In the genomic region with DNA sequence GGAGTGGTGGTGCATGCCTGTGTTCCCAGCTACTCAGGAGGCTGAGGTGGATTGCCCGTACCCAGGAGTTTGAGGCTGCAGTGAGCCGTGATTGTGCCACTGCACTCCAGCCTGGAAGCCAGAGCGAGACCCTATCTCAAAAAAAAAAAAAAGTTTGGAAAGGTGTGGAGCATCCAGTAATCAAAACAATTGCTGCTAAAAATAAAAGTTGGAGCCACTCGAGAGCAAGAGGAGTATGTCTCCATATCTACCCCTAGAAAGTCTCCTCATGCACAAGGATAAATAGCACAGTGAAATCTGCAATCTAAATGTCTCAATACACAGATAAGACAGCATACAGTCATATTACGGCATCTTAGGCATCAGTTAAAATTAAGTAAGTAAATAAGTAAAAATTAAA, we compare ENCODE assay signal across 23 cellular contexts.
"Had no signal": no experiment of that assay in that cellular context is flagged by ENCODE, and none has a peak within 500 bp of the region (broad histone marks: within the 10 kb centered on the region; RNA-seq: fewer than 3 reads in every experiment).

No MANE protein-coding gene starts in this region.

- H3K27me3 ChIP-seq: colonic mucosa, esophagus squamous epithelium, gastrocnemius medialis, heart right ventricle, left lung had no signal

- ATAC-seq: effector memory CD8-positive, alpha-beta T cell; esophagus mucosa; gastrocnemius medialis; left cardiac atrium; left lung; lower lobe of right lung; mucosa of descending colon had no signal

- H3K9me3 ChIP-seq: colonic mucosa, esophagus squamous epithelium, gastrocnemius medialis, left lung, lower lobe of right lung, mucosa of descending colon had no signal

- H3K36me3 ChIP-seq: colonic mucosa, esophagus squamous epithelium, gastrocnemius medialis, heart right ventricle, left lung, lower lobe of right lung had no signal

- DNase-seq: colonic mucosa; cortex of kidney; effector CD8-positive, alpha-beta T cell; effector memory CD8-positive, alpha-beta T cell; endodermal cell; erythroblast; esophagus squamous epithelium; foreskin fibroblast; foreskin melanocyte; gastrocnemius medialis; glutamatergic neuron; head of caudate nucleus; heart right ventricle; hippocampal formation; left cardiac atrium; left lung; lower lobe of right lung; mesenchymal stem cell; midbrain; mucosa of descending colon; naive B cell had no signal

- H3K27ac ChIP-seq: colonic mucosa, epithelial cell of prostate, esophagus squamous epithelium, gastrocnemius medialis, heart right ventricle, left lung, lower lobe of right lung had no signal

- H3K4me3 ChIP-seq: colonic mucosa, esophagus squamous epithelium, gastrocnemius medialis, heart right ventricle, left lung, lower lobe of right lung, mucosa of descending colon had no signal

- H3K4me1 ChIP-seq: colonic mucosa, esophagus squamous epithelium, gastrocnemius medialis, left lung, lower lobe of right lung had no signal
